18 cellular contexts compared by ENCODE assay signal in the genomic region with DNA sequence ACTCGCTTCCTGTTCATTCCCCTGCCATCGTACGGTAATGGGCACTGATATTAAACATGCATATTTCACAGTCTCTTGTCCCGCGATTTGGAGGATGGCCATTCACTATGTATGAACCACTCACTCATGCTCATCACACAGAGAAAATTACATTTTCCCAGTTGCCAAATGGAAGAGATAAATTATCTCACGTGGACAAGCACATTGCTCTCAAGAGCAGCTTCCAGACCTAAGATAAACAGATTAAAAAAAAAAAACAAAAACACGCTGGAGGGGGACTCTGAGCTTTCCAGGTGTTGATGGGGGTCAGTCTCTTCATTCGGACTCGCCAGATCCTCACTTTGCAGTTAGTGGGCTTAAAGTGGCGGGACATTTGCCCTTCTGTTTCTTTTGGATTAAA. TPM values are rescaled to one million over a fixed set of nuclear protein-coding genes. Genes with fewer than 3 reads are reported as not detected.
DNase-seq lines count a peak whose midpoint lies in the region; ATAC-seq, FAIRE-seq and TF ChIP-seq lines count a peak whose summit lies in the region.
"Had no signal": no experiment of that assay in that cellular context is flagged by ENCODE, and none has a peak within 500 bp of the region (broad histone marks: within the 10 kb centered on the region; RNA-seq: fewer than 3 reads in every experiment).

No MANE protein-coding gene starts in this region.

- no peak overlapping the region for H2AK5ac ChIP-seq in neuronal stem cell (ENCODE audit: low read depth, low read length)

- intact Hi-C loops in CD4-positive, alpha-beta T cell (cut with DNase I, micrococcal nuclease) = no loop called here
- intact Hi-C loops in posterior cingulate gyrus (cut with DNase I) = no loop called here

- H3K4me1 ChIP-seq in neuronal stem cell (ENCODE audit: control insufficient read depth in 2 of 2, insufficient read depth in 1 of 2, low read depth in 1 of 2, low read length in 2 of 2) = peaks cover 0 to 3% of the 10 kb centered on the region in 2 donors

- H2BK15ac ChIP-seq in neuronal stem cell (ENCODE audit: low read length) = no peak overlapping the region

- H3K9me3 ChIP-seq in CD4-positive, alpha-beta T cell (ENCODE audit: control insufficient read depth, low read length) = no peaks in the 10 kb centered on the region
- peaks cover 0 to 4% of the 10 kb centered on the region in 2 donors for H3K9me3 ChIP-seq in neuronal stem cell (replicated peaks in 1 of 2; ENCODE audit: control insufficient read depth in 2 of 2, insufficient read depth in 1 of 2, low read depth in 1 of 2, low read length in 2 of 2)

- DNase-seq in DMS79 treated with DMSO at 0.1 percent for 48 hours (lab: John Stamatoyannopoulos, UW) (peak; percentile 35), DMS79 (lab: John Stamatoyannopoulos, UW) (no peak), NCI-H2227 (lab: John Stamatoyannopoulos, UW; ENCODE audit: unreplicated experiment) (peak; percentile 48), mesothelial cell of epicardium (ENCODE audit: low spot score in 2 of 2, unreplicated experiment in 2 of 2) (no peak), posterior cingulate gyrus (no peak), H54 (ENCODE audit: insufficient read length, low spot score) (no peak), neuronal stem cell (ENCODE audit: low spot score) (no peak)
- no peak for DNase-seq in CD4-positive, alpha-beta T cell
- DNase-seq: C1 segment of cervical spinal cord, GM23248, MV-4-11, NCI-H187 treated with DMSO at 0.1 percent for 48 hours, NCI-H446, RPMI8226 had no signal

- CTCF ChIA-PET in CD4-positive, alpha-beta T cell (lab: Charles Lee) = no interaction called here

- no peak overlapping the region for H2BK12ac ChIP-seq in neuronal stem cell (ENCODE audit: low read length)

- no peak for FAIRE-seq in H54 (lab: Jason Lieb, UNC)
- FAIRE-seq: G401.6, GM12891 had no signal

- no peak overlapping the region for H3K4me3 ChIP-seq in neuronal stem cell (ENCODE audit: low read length in 2 of 2)
- H3K4me3 ChIP-seq: GM23248 had no signal

- H3K9me3 Mint-ChIP-seq in CD4-positive, alpha-beta T cell = peaks cover 14% of the 10 kb centered on the region
- H3K9me3 Mint-ChIP-seq in mesothelial cell of epicardium = peaks cover 13% of the 10 kb centered on the region

- no CpG with 5 or more reads among the region's 10 CpGs for WGBS in neuronal stem cell (ENCODE audit: extremely low coverage in 2 of 2, insufficient read length in 2 of 2, insufficient replicate concordance in 1 of 2), 2 donors

- no peak overlapping the region for H3K14ac ChIP-seq in neuronal stem cell (ENCODE audit: low read length)

- no peak overlapping the region for H3K27ac Mint-ChIP-seq in CD4-positive, alpha-beta T cell
- H3K27ac Mint-ChIP-seq in mesothelial cell of epicardium = peak overlapping the region; percentile 5

- no peak overlapping the region for H2AFZ ChIP-seq in neuronal stem cell (ENCODE audit: low read length)
- H2AFZ ChIP-seq: GM23248 had no signal

- H3K18ac ChIP-seq in neuronal stem cell (ENCODE audit: low read length) = no peak overlapping the region

- H4K8ac ChIP-seq in neuronal stem cell (ENCODE audit: low read depth, low read length) = no peak overlapping the region

- POLR2A ChIA-PET in CD4-positive, alpha-beta T cell (lab: Charles Lee) = no interaction called here

- no peak overlapping the region for H2BK120ac ChIP-seq in neuronal stem cell (ENCODE audit: low read depth, low read length)

- no peak overlapping the region for H3K4ac ChIP-seq in neuronal stem cell (ENCODE audit: low read length)

- no peak overlapping the region for H3K9ac ChIP-seq in neuronal stem cell (ENCODE audit: low read depth, low read length, poor library complexity)
- H3K9ac ChIP-seq: GM23248 had no signal

- peaks cover 83% of the 10 kb centered on the region for H3K27me3 Mint-ChIP-seq in CD4-positive, alpha-beta T cell
- H3K27me3 Mint-ChIP-seq in mesothelial cell of epicardium (ENCODE audit: low read depth) = peaks cover 16% of the 10 kb centered on the region

- H2BK5ac ChIP-seq in neuronal stem cell (ENCODE audit: low read length) = no peak overlapping the region

- no peak for ATAC-seq in CD4-positive, alpha-beta T cell (ENCODE audit: poor library complexity)

- no peak overlapping the region for H4K91ac ChIP-seq in neuronal stem cell (ENCODE audit: low read depth, low read length, poor library complexity)

- H3K23ac ChIP-seq in neuronal stem cell (ENCODE audit: low read depth, low read length, poor library complexity) = no peak overlapping the region

- no peaks in the 10 kb centered on the region for H3K36me3 Mint-ChIP-seq in CD4-positive, alpha-beta T cell (ENCODE audit: low read depth)
- H3K36me3 Mint-ChIP-seq in mesothelial cell of epicardium = no peaks in the 10 kb centered on the region

- TF ChIP-seq POLR2A in H54 (IDR thresholded peaks at IDR 0.05; ENCODE audit: low read depth, low read length) = no peak

- no peak for TF ChIP-seq CTCF in CD4-positive, alpha-beta T cell (IDR thresholded peaks at IDR 0.05)
- no peak for TF ChIP-seq CTCF in mesothelial cell of epicardium (IDR thresholded peaks at IDR 0.05; ENCODE audit: unreplicated experiment)

- H3K4me1 Mint-ChIP-seq in CD4-positive, alpha-beta T cell (ENCODE audit: low read depth) = peaks cover 15% of the 10 kb centered on the region
- peaks cover 24% of the 10 kb centered on the region for H3K4me1 Mint-ChIP-seq in mesothelial cell of epicardium

- H3K4me3 Mint-ChIP-seq in CD4-positive, alpha-beta T cell = peak overlapping the region; percentile 43
- H3K4me3 Mint-ChIP-seq in mesothelial cell of epicardium = no peak overlapping the region

- H3K27me3 ChIP-seq in CD4-positive, alpha-beta T cell (ENCODE audit: control insufficient read depth, insufficient read depth, low read length) = peaks cover 75% of the 10 kb centered on the region
- peaks cover 0 to 31% (median 20%) of the 10 kb centered on the region in 3 experiments for H3K27me3 ChIP-seq in neuronal stem cell (ENCODE audit: control insufficient read depth in 3 of 3, insufficient read depth in 3 of 3, low read depth in 1 of 3, low read length in 3 of 3)

- H3K27ac ChIP-seq in CD4-positive, alpha-beta T cell (ENCODE audit: low read depth, low read length) = no peak overlapping the region
- no peak overlapping the region for H3K27ac ChIP-seq in neuronal stem cell (replicated peaks; ENCODE audit: low read length)
- H3K27ac ChIP-seq: GM23248, HL-60 had no signal

- no peaks in the 10 kb centered on the region for H3K79me1 ChIP-seq in neuronal stem cell (ENCODE audit: low read depth, low read length)

- no peaks in the 10 kb centered on the region for H3K36me3 ChIP-seq in neuronal stem cell (replicated peaks in 1 of 2; ENCODE audit: control insufficient read depth in 2 of 2, insufficient read depth in 2 of 2, low read length in 2 of 2)

- H3K4me2 ChIP-seq in neuronal stem cell (ENCODE audit: insufficient read depth, low read length, poor library complexity, severe bottlenecking) = no peak overlapping the region

RNA-seq across cellular contexts. Expression of gene MAPK4, which starts 1.7 kb away (rescaled TPM):
- not detected for total RNA-seq in CD4-positive, alpha-beta T cell
- 6.1 to 6.3 TPM (median 6.1 TPM) in 3 replicates for total RNA-seq in mesothelial cell of epicardium
- polyA plus RNA-seq in neuronal stem cell (2013, experiment 1 of 2) = 8.2 TPM
- polyA plus RNA-seq in neuronal stem cell (2013, experiment 2 of 2) = 8.2 TPM
- total RNA-seq: OCI-LY7 had no signal
- polyA plus RNA-seq: GM23248 had no signal

Comparison
In these comparisons a context has a peak if more than half of its experiments do, and no peak if none do; other contexts are left out.
1. DNase-seq: peak in DMS79 treated with DMSO at 0.1 percent for 48 hours (single experiment) and NCI-H2227 (single experiment); none in DMS79 (single experiment), CD4-positive, alpha-beta T cell (0 of 10), mesothelial cell of epicardium (0 of 2), posterior cingulate gyrus (0 of 10), H54 (single experiment) and neuronal stem cell (single experiment).